Comparison of ENCODE assay signal across 1 cellular context in genomic region chr11:67910803-67911202, GRCh38.
A peak's percentile ranks its signal among the peaks of the same experiment; 100 is the strongest.
TF ChIP-seq lines count a peak whose summit lies in the region.
"Not testable (repeated sequence)": the region's sequence is repeated elsewhere in the genome, so short reads cannot be mapped to it uniquely, and the experiment has no call there.

No MANE protein-coding gene starts in this region.

TF ChIP-seq in HepG2, 621 proteins besides CTCF, POLR2A, EP300 and RAD21:
- TF ChIP-seq LCORL (IDR thresholded peaks at IDR 0.05); SOX13 (IDR thresholded peaks at IDR 0.05); SOX6 (IDR thresholded peaks at IDR 0.05); HNF4G (IDR thresholded peaks at IDR 0.05; ENCODE audit: borderline replicate concordance, low read depth, low read length): not testable (repeated sequence)
- TF ChIP-seq LCORL (CRISPR knock-in tag; IDR thresholded peaks at IDR 0.05) (peak; percentile 72; the same call in 1 of the 2 replicates), SOX5 (CRISPR knock-in tag; IDR thresholded peaks at IDR 0.05; ENCODE audit: borderline replicate concordance) (peak; percentile 32; the same call in 1 of the 2 replicates), SOX13 (CRISPR knock-in tag; conservative IDR thresholded peaks at IDR 0.05 in 1 of 2, IDR thresholded peaks at IDR 0.05 in 1 of 2) (peak in 1 of 2 experiments; percentile 37; a peak in 1 of 4 replicates), ARID5B (CRISPR knock-in tag; IDR thresholded peaks at IDR 0.05) (peak; percentile 35), HNF4A (CRISPR knock-in tag; IDR thresholded peaks at IDR 0.05) (peak; percentile 72), PAXIP1 (CRISPR knock-in tag; conservative IDR thresholded peaks at IDR 0.05) (peak; percentile 73), RARA (CRISPR knock-in tag; IDR thresholded peaks at IDR 0.05) (0 out of 2 replicates have a peak, but pooled peaks have one; percentile 6), ZGPAT (CRISPR knock-in tag; IDR thresholded peaks at IDR 0.05) (0 out of 2 replicates have a peak, but pooled peaks have one; percentile 17), FOXA3 (CRISPR knock-in tag; IDR thresholded peaks at IDR 0.05) (0 out of 2 replicates have a peak, but pooled peaks have one; percentile 8), SOX6 (CRISPR knock-in tag; IDR thresholded peaks at IDR 0.05) (peak; percentile 38; the same call in 1 of the 2 replicates), ELF3 (CRISPR knock-in tag; IDR thresholded peaks at IDR 0.05) (peak; percentile 39), SAP130 (CRISPR knock-in tag; IDR thresholded peaks at IDR 0.05; ENCODE audit: low read depth) (peak; percentile 17; the same call in 1 of the 2 replicates), HNF4G (CRISPR knock-in tag; IDR thresholded peaks at IDR 0.05; ENCODE audit: borderline replicate concordance, low read depth) (0 out of 2 replicates have a peak, but pooled peaks have one; percentile 15)
